Comparison of ENCODE assay signal across 24 cellular contexts in genomic region chr1:201487742-201488141, GRCh38. TPM values are rescaled to one million over a fixed set of nuclear protein-coding genes. Genes with fewer than 3 reads are reported as not detected.
DNase-seq lines count a peak whose midpoint lies in the region; ATAC-seq, FAIRE-seq and TF ChIP-seq lines count a peak whose summit lies in the region.
"Had no signal": no experiment of that assay in that cellular context is flagged by ENCODE, and none has a peak within 500 bp of the region (broad histone marks: within the 10 kb centered on the region; RNA-seq: fewer than 3 reads in every experiment).

No MANE protein-coding gene starts in this region.

- H3K9me3 ChIP-seq in GM23248 (ENCODE audit: low read depth) (no peaks in the 10 kb centered on the region), K562 (replicated peaks; ENCODE audit: control insufficient read depth, insufficient read depth, low read depth, low read length) (no peaks in the 10 kb centered on the region), transverse colon (no peaks in the 10 kb centered on the region)
- H3K9me3 ChIP-seq: adrenal gland had no signal

- peak overlapping the region; percentile 94; the same call in 1 of the 2 replicates for H3K27ac ChIP-seq in GM23248
- H3K27ac ChIP-seq in K562 (ENCODE audit: extremely low read depth, low read depth, low read length) = no peak overlapping the region
- peak overlapping the region; percentile 34 to 97 (median 94) for H3K27ac ChIP-seq in transverse colon
- H3K27ac ChIP-seq: foreskin keratinocyte, skin epidermis had no signal

- no peak overlapping the region for H3K9ac ChIP-seq in GM23248
- H3K9ac ChIP-seq in K562 (ENCODE audit: insufficient read depth in 1 of 2, low read depth in 2 of 2, low read length in 2 of 2) = no peak overlapping the region

- WGBS in GM23248 (ENCODE audit: low coverage in 1 of 2, low lambda C conversion rate in 2 of 2, missing lambda C conversion rate in 2 of 2), 2 experiments = 84 to 88% methylated on average over 2 of the region's 2 CpGs
- 32% methylated on average over 2 of the region's 2 CpGs for WGBS in K562 (ENCODE audit: insufficient coverage, low coverage, missing lambda C conversion rate)
- 55 to 90% methylated on average over 2 of the region's 2 CpGs for WGBS in transverse colon (ENCODE audit: low coverage in 1 of 2), 2 donors

- H3K4me3 Mint-ChIP-seq in nephron = no peak overlapping the region
- H3K4me3 Mint-ChIP-seq in activated CD4-positive, alpha-beta T cell treated with anti-CD3 and anti-CD28 coated beads, Interleukin-2, amount 10 ng/mL, durations not matched to agents 24 days and 14 days = no peak overlapping the region
- H3K4me3 Mint-ChIP-seq: activated B cell treated with CpG ODN at 0.5 μM for 24 hours; activated CD8-positive, alpha-beta T cell treated with anti-CD3 and anti-CD28 coated beads for 36 hours; CD8-positive, alpha-beta memory T cell; IgD-negative memory B cell had no signal

- H3K79me2 ChIP-seq in GM23248 (ENCODE audit: insufficient read depth) (peaks cover 35% of the 10 kb centered on the region), K562 (ENCODE audit: control insufficient read depth, insufficient read depth, low read length) (no peaks in the 10 kb centered on the region)

- intact Hi-C loops in K562 (cut with micrococcal nuclease) (no loop called here), transverse colon (cut with DNase I; ENCODE audit: low total_unique reads) (no loop called here)
- intact Hi-C loops in activated CD4-positive, alpha-beta T cell treated with anti-CD3 and anti-CD28 coated beads, Interleukin-2, amount 10 ng/mL, durations not matched to agents 24 days and 14 days (cut with micrococcal nuclease) = no loop called here

- no peak for ATAC-seq in K562
- ATAC-seq: activated CD8-positive, alpha-beta T cell treated with anti-CD3 and anti-CD28 coated beads for 36 hours; foreskin keratinocyte; left ventricle myocardium superior had no signal

- H3F3A ChIP-seq in GM23248 (ENCODE audit: insufficient read depth) = peaks cover 69% of the 10 kb centered on the region

- H3K4me1 ChIP-seq in GM23248 (ENCODE audit: insufficient read depth) (peaks cover 40% of the 10 kb centered on the region), K562 (replicated peaks in 1 of 2; ENCODE audit: control insufficient read depth in 2 of 2, insufficient read depth in 2 of 2, low read length in 2 of 2) (peaks cover 0 to 3% of the 10 kb centered on the region in 2 experiments; a peak in 4 of 5 replicates), transverse colon (peaks cover 26 to 48% (median 38%) of the 10 kb centered on the region in 4 donors)

- TF ChIP-seq EP300 in K562 (IDR thresholded peaks at IDR 0.05; ENCODE audit: low read length) (no peak), transverse colon (IDR thresholded peaks at IDR 0.05; ENCODE audit: low read depth) (no peak)

- H4K20me1 ChIP-seq in GM23248 (ENCODE audit: insufficient read depth) (no peaks in the 10 kb centered on the region), K562 (replicated peaks; ENCODE audit: control insufficient read depth, insufficient read depth, low read length) (no peaks in the 10 kb centered on the region)

- peaks cover 49% of the 10 kb centered on the region for H3K36me3 ChIP-seq in GM23248 (ENCODE audit: low read depth)
- no peaks in the 10 kb centered on the region for H3K36me3 ChIP-seq in K562 (ENCODE audit: control insufficient read depth, insufficient read depth, low read length)
- peaks cover 0 to 54% (median 6%) of the 10 kb centered on the region in 4 donors for H3K36me3 ChIP-seq in transverse colon

- peaks cover 58% of the 10 kb centered on the region for H3K4me1 Mint-ChIP-seq in nephron
- H3K4me1 Mint-ChIP-seq in activated CD4-positive, alpha-beta T cell treated with anti-CD3 and anti-CD28 coated beads, Interleukin-2, amount 10 ng/mL, durations not matched to agents 24 days and 14 days = no peaks in the 10 kb centered on the region
- H3K4me1 Mint-ChIP-seq: CD8-positive, alpha-beta memory T cell had no signal

- H3K9me3 Mint-ChIP-seq in nephron = no peaks in the 10 kb centered on the region
- H3K9me3 Mint-ChIP-seq in activated CD4-positive, alpha-beta T cell treated with anti-CD3 and anti-CD28 coated beads, Interleukin-2, amount 10 ng/mL, durations not matched to agents 24 days and 14 days = no peaks in the 10 kb centered on the region
- H3K9me3 Mint-ChIP-seq: activated B cell treated with CpG ODN at 0.5 μM for 24 hours; activated CD8-positive, alpha-beta T cell treated with anti-CD3 and anti-CD28 coated beads for 36 hours; CD8-positive, alpha-beta memory T cell; IgD-negative memory B cell had no signal

- peak; percentile 38 for DNase-seq in GM23248
- no peak for DNase-seq in K562 (ENCODE audit: extremely low read depth in 1 of 4, low spot score in 3 of 4)
- DNase-seq in transverse colon = no peak
- no peak for DNase-seq in NOMO-1 treated with DMSO at 0.1 percent for 48 hours (lab: John Stamatoyannopoulos, UW; ENCODE audit: unreplicated experiment)
- no peak for DNase-seq in activated CD4-positive, alpha-beta T cell treated with anti-CD3 and anti-CD28 coated beads, Interleukin-2, amount 10 ng/mL, durations not matched to agents 24 days and 14 days
- DNase-seq in GM12892 (ENCODE audit: insufficient read length) = no peak
- DNase-seq: activated B cell treated with CpG ODN at 0.5 μM for 24 hours; activated CD8-positive, alpha-beta T cell treated with anti-CD3 and anti-CD28 coated beads for 36 hours; adrenal gland; CD8-positive, alpha-beta memory T cell; DMS153; foreskin keratinocyte; HCEC 1CT; hippocampal formation; left ventricle myocardium superior; NCI-H1436 treated with DMSO at 0.1 percent for 48 hours; NCI-H524; RPMI8226; stimulated activated naive CD4-positive, alpha-beta T cell treated with Interleukin-2 at 50 U/mL for 16 hours; T-helper 9 cell had no signal

- H3K27me3 Mint-ChIP-seq in nephron (ENCODE audit: low read depth) = peaks cover 10% of the 10 kb centered on the region
- no peaks in the 10 kb centered on the region for H3K27me3 Mint-ChIP-seq in activated CD4-positive, alpha-beta T cell treated with anti-CD3 and anti-CD28 coated beads, Interleukin-2, amount 10 ng/mL, durations not matched to agents 24 days and 14 days
- H3K27me3 Mint-ChIP-seq: activated B cell treated with CpG ODN at 0.5 μM for 24 hours; activated CD8-positive, alpha-beta T cell treated with anti-CD3 and anti-CD28 coated beads for 36 hours; IgD-negative memory B cell had no signal

- H3K4me2 ChIP-seq in GM23248 (ENCODE audit: unreplicated experiment) (no peak overlapping the region), K562 (ENCODE audit: insufficient read depth, low read length) (no peak overlapping the region)

- H3K9me2 ChIP-seq in GM23248 (ENCODE audit: insufficient read depth) = no peaks in the 10 kb centered on the region

- H3K27me3 ChIP-seq in GM23248 (replicated peaks; ENCODE audit: insufficient read depth) (no peaks in the 10 kb centered on the region), K562 (ENCODE audit: control insufficient read depth in 2 of 2, insufficient read depth in 2 of 2, low read length in 2 of 2) (no peaks in the 10 kb centered on the region; a peak in 1 of 5 replicates), transverse colon (no peaks in the 10 kb centered on the region)
- H3K27me3 ChIP-seq: adrenal gland, foreskin keratinocyte had no signal

- no peaks in the 10 kb centered on the region for H3K9me1 ChIP-seq in K562 (ENCODE audit: control insufficient read depth, insufficient read depth, low read length)

- H2AFZ ChIP-seq in GM23248 = no peak overlapping the region
- no peak overlapping the region for H2AFZ ChIP-seq in K562 (ENCODE audit: low read depth, low read length)

- POLR2A ChIA-PET in K562 (lab: Yijun Ruan, JAX) = interaction anchor here (1.1 to 2.7 kb wide), 5 partner anchors 9 to 244 kb away, joined by 3 to 12 read pairs (median 4); no protein-coding TSS in a partner anchor

- H3K36me3 Mint-ChIP-seq in nephron (ENCODE audit: low read depth) = no peaks in the 10 kb centered on the region
- peaks cover 17% of the 10 kb centered on the region for H3K36me3 Mint-ChIP-seq in activated CD4-positive, alpha-beta T cell treated with anti-CD3 and anti-CD28 coated beads, Interleukin-2, amount 10 ng/mL, durations not matched to agents 24 days and 14 days (ENCODE audit: low read depth)

- TF ChIP-seq POLR2A in K562 (conservative IDR thresholded peaks at IDR 0.05) (no peak), transverse colon (IDR thresholded peaks at IDR 0.05) (no peak), GM12892 (IDR thresholded peaks at IDR 0.05; ENCODE audit: low read depth, low read length) (no peak)

- CTCF ChIA-PET in K562 (lab: Yijun Ruan, JAX; ENCODE audit: low intra/inter-chr PET ratio) = no interaction called here

- no peak overlapping the region for H3K4me3 ChIP-seq in GM23248
- no peak overlapping the region for H3K4me3 ChIP-seq in K562
- H3K4me3 ChIP-seq in transverse colon = no peak overlapping the region
- H3K4me3 ChIP-seq: adrenal gland, skin epidermis had no signal

- in situ Hi-C loops in GM23248 (cut with MboI) = no loop called here
- in situ Hi-C loops in K562 (cut with MboI) = no loop called here
- in situ Hi-C loops in transverse colon (cut with MboI; ENCODE audit: low pct_ligation_motif_present in 1 of 4, low pct_unique_long_range_greater_than_20kb in 1 of 4, low sequenced_read_pairs in 3 of 4) = no loop called here

- peak overlapping the region in 2 of 3 experiments; percentile 81 to 88 for H3K27ac Mint-ChIP-seq in nephron
- no peak overlapping the region for H3K27ac Mint-ChIP-seq in activated CD4-positive, alpha-beta T cell treated with anti-CD3 and anti-CD28 coated beads, Interleukin-2, amount 10 ng/mL, durations not matched to agents 24 days and 14 days
- H3K27ac Mint-ChIP-seq: activated B cell treated with CpG ODN at 0.5 μM for 24 hours; activated CD8-positive, alpha-beta T cell treated with anti-CD3 and anti-CD28 coated beads for 36 hours had no signal

- FAIRE-seq in K562 (lab: Jason Lieb, UNC) = no peak
- FAIRE-seq in GM12892 (lab: Jason Lieb, UNC) = no peak
- FAIRE-seq: G401.6 had no signal

- BruUV-seq in K562 (replicated peaks; lab: Mats Ljungman, UMichigan) = no TSS peak

- no peak for TF ChIP-seq CTCF in K562 (IDR thresholded peaks at IDR 0.05 in 2 of 3, conservative IDR thresholded peaks at IDR 0.05 in 1 of 3; ENCODE audit: insufficient read depth in 2 of 3, low read depth in 1 of 3, low read length in 3 of 3)
- no peak for TF ChIP-seq CTCF in nephron (IDR thresholded peaks at IDR 0.05; ENCODE audit: unreplicated experiment in 3 of 3)
- TF ChIP-seq CTCF in transverse colon (IDR thresholded peaks at IDR 0.05) = no peak

- TF ChIP-seq RAD21 in K562 (CRISPR knock-in tag; conservative IDR thresholded peaks at IDR 0.05 in 1 of 2, IDR thresholded peaks at IDR 0.05 in 1 of 2) = no peak

RNA-seq across cellular contexts. Expression of gene PHLDA3, which starts 18.8 kb away (rescaled TPM):
- 148 and 162 TPM in 2 replicates for total RNA-seq in GM23248 (2014; rRNA removed; shearing (Covaris generic))
- polyA plus RNA-seq in GM23248 (2016; fragmentation: Nextera tagmentation; extraction: Ambion mirVana) (112 and 117 TPM in 2 replicates), K562 (2011; rRNA removed) (not detected in 2 replicates), K562 (2014; fragmentation: Illumina TruSeq; extraction: Trizol) (not detected in 2 replicates), K562 (2014; fragmentation: Nextera tagmentation; extraction: Ambion mirVana) (not detected), K562 (2014; rRNA removed) (not detected in 2 replicates)
- not detected in 2 replicates for total RNA-seq in K562 (2011; cell fraction: chromatin; rRNA removed; ENCODE audit: low replicate concordance)
- not detected in 2 replicates for total RNA-seq in K562 (2011; cell fraction: nucleolus; rRNA removed)
- not detected in 2 replicates for total RNA-seq in K562 (2011; cell fraction: nucleoplasm; rRNA removed)
- total RNA-seq in K562 (2014; rRNA removed) (0.27 TPM in 1 of 2 replicates, not detected in the other), K562 (2014; rRNA removed; fragmentation: Illumina TruSeq; extraction: Trizol) (not detected in 2 replicates), K562 (2015; rRNA removed; fragmentation: Illumina TruSeq; extraction: Trizol) (not detected in 2 replicates), K562 (2021) (0.11 and 0.42 TPM in 2 replicates), transverse colon (10 to 100 TPM; 19.4 to 47.6 (median 31.5) TPM)
- 0.13 TPM in 1 of 2 replicates, not detected in the other for polyA plus RNA-seq in K562 (2011; cell fraction: cytosol; rRNA removed)
- polyA plus RNA-seq in K562 (2011; cell fraction: nucleus; rRNA removed) = 0.04 TPM in 1 of 2 replicates, not detected in the other
- not detected in 2 replicates for polyA plus RNA-seq in K562 (2012)
- polyA minus RNA-seq in K562 (2011; rRNA and poly(A)+ RNA removed) = not detected in 2 replicates
- polyA minus RNA-seq in K562 (2011; cell fraction: cytosol; rRNA and poly(A)+ RNA removed) = not detected in 2 replicates
- not detected in 2 replicates for polyA minus RNA-seq in K562 (2011; cell fraction: nucleus; rRNA and poly(A)+ RNA removed)
- 11.7 and 12.0 TPM in 2 replicates for total RNA-seq in activated CD4-positive, alpha-beta T cell treated with anti-CD3 and anti-CD28 coated beads, Interleukin-2, amount 10 ng/mL, durations not matched to agents 24 days and 14 days
- 5.7 TPM for polyA plus RNA-seq in GM12892 (2012; ENCODE audit: missing spikeins)

RNA-seq across cellular contexts. Expression of gene CSRP1, which starts 19.2 kb away (rescaled TPM):
- total RNA-seq in GM23248 (2014; rRNA removed; shearing (Covaris generic)) = 1,160 and 1,256 TPM in 2 replicates
- 510 and 529 TPM in 2 replicates for polyA plus RNA-seq in GM23248 (2016; fragmentation: Nextera tagmentation; extraction: Ambion mirVana)
- 6.5 and 10.3 TPM in 2 replicates for total RNA-seq in K562 (2011; cell fraction: chromatin; rRNA removed; ENCODE audit: low replicate concordance)
- 7.0 and 7.5 TPM in 2 replicates for total RNA-seq in K562 (2011; cell fraction: nucleolus; rRNA removed)
- 7.3 and 8.9 TPM in 2 replicates for total RNA-seq in K562 (2011; cell fraction: nucleoplasm; rRNA removed)
- 23.7 and 30.8 TPM in 2 replicates for total RNA-seq in K562 (2014; rRNA removed)
- total RNA-seq in K562 (2014; rRNA removed; fragmentation: Illumina TruSeq; extraction: Trizol) = 19.6 and 22.6 TPM in 2 replicates
- total RNA-seq in K562 (2015; rRNA removed; fragmentation: Illumina TruSeq; extraction: Trizol) = 28.3 and 30.3 TPM in 2 replicates
- 25.7 and 28.2 TPM in 2 replicates for total RNA-seq in K562 (2021)
- 21.3 and 23.7 TPM in 2 replicates for polyA plus RNA-seq in K562 (2011; rRNA removed)
- polyA plus RNA-seq in K562 (2011; cell fraction: cytosol; rRNA removed) = 29.2 and 43.4 TPM in 2 replicates
- 14.3 and 20.0 TPM in 2 replicates for polyA plus RNA-seq in K562 (2011; cell fraction: nucleus; rRNA removed)
- polyA plus RNA-seq in K562 (2012) = 39.0 and 47.5 TPM in 2 replicates
- polyA plus RNA-seq in K562 (2014; fragmentation: Illumina TruSeq; extraction: Trizol) = 34.6 and 39.4 TPM in 2 replicates
- 10 to 100 TPM in 1 of 2 experiments, 1 to 10 TPM in 1; 6.8 to 11.0 TPM for polyA plus RNA-seq in K562 (2014; fragmentation: Nextera tagmentation; extraction: Ambion mirVana)
- polyA plus RNA-seq in K562 (2014; rRNA removed) = 24.9 and 32.1 TPM in 2 replicates
- 14.3 and 19.7 TPM in 2 replicates for polyA minus RNA-seq in K562 (2011; rRNA and poly(A)+ RNA removed)
- 12.0 and 16.7 TPM in 2 replicates for polyA minus RNA-seq in K562 (2011; cell fraction: cytosol; rRNA and poly(A)+ RNA removed)
- polyA minus RNA-seq in K562 (2011; cell fraction: nucleus; rRNA and poly(A)+ RNA removed) = 7.7 and 8.8 TPM in 2 replicates
- total RNA-seq in transverse colon = 1,000 to 10,000 TPM in 2 of 4 donors, 100 to 1,000 TPM in 2; 697 to 1,474 (median 915) TPM
- total RNA-seq in activated CD4-positive, alpha-beta T cell treated with anti-CD3 and anti-CD28 coated beads, Interleukin-2, amount 10 ng/mL, durations not matched to agents 24 days and 14 days = 59.0 and 60.6 TPM in 2 replicates
- polyA plus RNA-seq in GM12892 (2012; ENCODE audit: missing spikeins) = 35.2 TPM

RNA-seq across cellular contexts. Expression of gene NAV1, which starts 51.2 kb away (rescaled TPM):
- total RNA-seq in GM23248 (2014; rRNA removed; shearing (Covaris generic)) = 79.0 and 81.8 TPM in 2 replicates
- polyA plus RNA-seq in GM23248 (2016; fragmentation: Nextera tagmentation; extraction: Ambion mirVana) (74.7 and 75.6 TPM in 2 replicates), K562 (2011; rRNA removed) (0.91 TPM in 2 replicates), K562 (2014; fragmentation: Illumina TruSeq; extraction: Trizol) (10.7 and 13.2 TPM in 2 replicates), K562 (2014; fragmentation: Nextera tagmentation; extraction: Ambion mirVana) (1 to 10 TPM; 1.8 to 2.1 TPM), K562 (2014; rRNA removed) (4.2 and 5.6 TPM in 2 replicates)
- 12.5 and 15.1 TPM in 2 replicates for total RNA-seq in K562 (2011; cell fraction: chromatin; rRNA removed; ENCODE audit: low replicate concordance)
- total RNA-seq in K562 (2011; cell fraction: nucleolus; rRNA removed) = 5.0 and 6.2 TPM in 2 replicates
- total RNA-seq in K562 (2011; cell fraction: nucleoplasm; rRNA removed) = 10.3 and 12.7 TPM in 2 replicates
- total RNA-seq in K562 (2014; rRNA removed) (4.5 and 4.9 TPM in 2 replicates), K562 (2014; rRNA removed; fragmentation: Illumina TruSeq; extraction: Trizol) (3.2 and 3.7 TPM in 2 replicates), K562 (2015; rRNA removed; fragmentation: Illumina TruSeq; extraction: Trizol) (2.9 and 3.3 TPM in 2 replicates), K562 (2021) (15.4 and 16.8 TPM in 2 replicates), transverse colon (10 to 100 TPM; 13.0 to 40.6 (median 16.9) TPM)
- 0.63 and 0.92 TPM in 2 replicates for polyA plus RNA-seq in K562 (2011; cell fraction: cytosol; rRNA removed)
- polyA plus RNA-seq in K562 (2011; cell fraction: nucleus; rRNA removed) = 2.0 and 4.7 TPM in 2 replicates
- polyA plus RNA-seq in K562 (2012) = 16.3 and 25.4 TPM in 2 replicates
- 1.5 and 1.9 TPM in 2 replicates for polyA minus RNA-seq in K562 (2011; rRNA and poly(A)+ RNA removed)
- polyA minus RNA-seq in K562 (2011; cell fraction: cytosol; rRNA and poly(A)+ RNA removed) = 3.9 and 4.1 TPM in 2 replicates
- 2.9 and 3.0 TPM in 2 replicates for polyA minus RNA-seq in K562 (2011; cell fraction: nucleus; rRNA and poly(A)+ RNA removed)
- 0.40 and 1.1 TPM in 2 replicates for total RNA-seq in activated CD4-positive, alpha-beta T cell treated with anti-CD3 and anti-CD28 coated beads, Interleukin-2, amount 10 ng/mL, durations not matched to agents 24 days and 14 days
- 0.61 TPM for polyA plus RNA-seq in GM12892 (2012; ENCODE audit: missing spikeins)

Comparison
In these comparisons a context has a peak if more than half of its experiments do, and no peak if none do; other contexts are left out.
1. RNA of gene CSRP1, which starts 19.2 kb away (total RNA-seq): 1,160 to 1,256 TPM in GM23248 and 697 to 1,474 TPM in transverse colon; 59.0 to 60.6 TPM in activated CD4-positive, alpha-beta T cell treated with anti-CD3 and anti-CD28 coated beads, Interleukin-2, amount 10 ng/mL, durations not matched to agents 24 days and 14 days and 6.5 to 30.8 TPM in K562; every median in the first group is over 10 times any median in the second.